Comparison of ENCODE assay signal across 9 cellular contexts in genomic region chr5:79020861-79021561, GRCh38. TPM values are rescaled to one million over a fixed set of nuclear protein-coding genes. Genes with fewer than 3 reads are reported as not detected.
DNase-seq lines count a peak whose midpoint lies in the region; ATAC-seq and TF ChIP-seq lines count a peak whose summit lies in the region.
"Had no signal": no experiment of that assay in that cellular context is flagged by ENCODE, and none has a peak within 500 bp of the region (broad histone marks: within the 10 kb centered on the region; RNA-seq: fewer than 3 reads in every experiment).

No MANE protein-coding gene starts in this region.

- TF ChIP-seq CTCF in KMS-11 (conservative IDR thresholded peaks at IDR 0.05; ENCODE audit: low read depth, low read length) (peak; percentile 58; the same call in 1 of the 2 replicates), brain (conservative IDR thresholded peaks at IDR 0.05) (peak; percentile 83 to 93), gastrocnemius medialis (IDR thresholded peaks at IDR 0.05 in 4 of 5, conservative IDR thresholded peaks at IDR 0.05 in 1 of 5) (peak in 4 of 5 experiments; percentile 57 to 79 (median 65))

- H3K9ac ChIP-seq in KMS-11 (no peak overlapping the region), iPS-15b (ENCODE audit: low read depth, low read length) (no peak overlapping the region)

- DNase-seq in NCI-H1417 (lab: John Stamatoyannopoulos, UW), result peak; percentile 1 to 58 (median 19)
- no peak for DNase-seq in NCI-H1417 treated with DMSO at 0.1 percent for 48 hours (lab: John Stamatoyannopoulos, UW)
- DNase-seq in SKM-1 (lab: John Stamatoyannopoulos, UW; ENCODE audit: unreplicated experiment), result peak; percentile 37
- peak; percentile 30 to 33 for DNase-seq in gastrocnemius medialis

- no peaks in the 10 kb centered on the region for H3K9me3 Mint-ChIP-seq in brain

- H3K36me3 ChIP-seq in KMS-11 (ENCODE audit: insufficient read depth) (no peaks in the 10 kb centered on the region), iPS-15b (ENCODE audit: control insufficient read depth, insufficient read depth, low read length) (no peaks in the 10 kb centered on the region), gastrocnemius medialis (no peaks in the 10 kb centered on the region)
- H3K36me3 ChIP-seq: BLaER1 treated with 17β-estradiol and CSF1 and Interleukin-3, amounts not matched to agents 10 nM and 100 nM had no signal

- peaks cover 29% of the 10 kb centered on the region for H3K27me3 Mint-ChIP-seq in brain

- no peaks in the 10 kb centered on the region for H3K9me3 ChIP-seq in iPS-15b (ENCODE audit: control insufficient read depth, insufficient read depth, low read length)
- H3K9me3 ChIP-seq in gastrocnemius medialis, result no peaks in the 10 kb centered on the region
- H3K9me3 ChIP-seq: BLaER1 treated with 17β-estradiol and CSF1 and Interleukin-3, amounts not matched to agents 10 nM and 100 nM had no signal

- H3K4me1 Mint-ChIP-seq in brain, result peaks cover 44% of the 10 kb centered on the region

- intact Hi-C loops in gastrocnemius medialis (cut with DNase I; ENCODE audit: low total_unique reads), result no loop called here

- TF ChIP-seq POLR2A in gastrocnemius medialis (IDR thresholded peaks at IDR 0.05), result no peak

- H3K4me1 ChIP-seq in KMS-11 (ENCODE audit: low read depth, poor library complexity, severe bottlenecking) (no peaks in the 10 kb centered on the region), iPS-15b (ENCODE audit: control insufficient read depth, insufficient read depth, low read length) (peaks cover 16% of the 10 kb centered on the region), gastrocnemius medialis (peaks cover 0 to 3% of the 10 kb centered on the region in 2 donors)

- H3K79me2 ChIP-seq in KMS-11 (ENCODE audit: insufficient read depth, low read depth), result no peaks in the 10 kb centered on the region

- H3K4me3 ChIP-seq in KMS-11 (IDR thresholded peaks at IDR 0.05; ENCODE audit: insufficient read depth, low read depth, low read length) (no peak overlapping the region), iPS-15b (ENCODE audit: low read depth, low read length) (peak overlapping the region; percentile 14), gastrocnemius medialis (peak overlapping the region in 2 of 4 donors; percentile 6 to 7)
- H3K4me3 ChIP-seq: BLaER1 treated with 17β-estradiol and CSF1 and Interleukin-3, amounts not matched to agents 10 nM and 100 nM had no signal

- peak overlapping the region; percentile 2 to 55 (median 25) for H3K4me3 Mint-ChIP-seq in brain

- H3K4me2 ChIP-seq in KMS-11, result no peak overlapping the region

- ATAC-seq in gastrocnemius medialis (peak; percentile 72 to 85), GM18517 (IDR thresholded peaks at IDR 0.05; ENCODE audit: unreplicated experiment) (no peak)

- no peak overlapping the region for H3K27ac ChIP-seq in KMS-11
- H3K27ac ChIP-seq in gastrocnemius medialis, result no peak overlapping the region
- H3K27ac ChIP-seq: BLaER1 treated with 17β-estradiol and CSF1 and Interleukin-3, amounts not matched to agents 10 nM and 100 nM had no signal

- H3K27me3 ChIP-seq in KMS-11 (ENCODE audit: insufficient read depth, low read depth) (no peaks in the 10 kb centered on the region), iPS-15b (ENCODE audit: control insufficient read depth, insufficient read depth, low read length) (no peaks in the 10 kb centered on the region), gastrocnemius medialis (no peaks in the 10 kb centered on the region)
- H3K27me3 ChIP-seq: BLaER1 treated with 17β-estradiol and CSF1 and Interleukin-3, amounts not matched to agents 10 nM and 100 nM had no signal

- H3K27ac Mint-ChIP-seq in brain, result no peak overlapping the region

- in situ Hi-C loops in gastrocnemius medialis (cut with MboI; ENCODE audit: low sequenced_read_pairs in 4 of 4), result loop anchor here (10.0 to 25.0 kb wide), 2 partner anchors 114 to 441 kb away; no protein-coding TSS in a partner anchor

- H2AFZ ChIP-seq in KMS-11 (ENCODE audit: low read depth), result no peak overlapping the region

- H4K20me1 ChIP-seq in KMS-11 (ENCODE audit: insufficient read depth), result no peaks in the 10 kb centered on the region
- H4K20me1 ChIP-seq: BLaER1 treated with 17β-estradiol and CSF1 and Interleukin-3, amounts not matched to agents 10 nM and 100 nM had no signal

- no peaks in the 10 kb centered on the region for H3K36me3 Mint-ChIP-seq in brain

RNA-seq across cellular contexts. Expression of gene ARSB, which starts 35.9 kb away (rescaled TPM):
- 2.6 TPM for polyA plus RNA-seq in brain (ENCODE audit: insufficient read depth, low read depth, low replicate concordance)
- total RNA-seq in gastrocnemius medialis, result 1 to 10 TPM; 3.2 to 8.3 (median 5.1) TPM

RNA-seq across cellular contexts. Expression of gene DMGDH, which starts 48.5 kb away (rescaled TPM):
- 1.9 TPM for polyA plus RNA-seq in brain (ENCODE audit: insufficient read depth, low read depth, low replicate concordance)
- total RNA-seq in gastrocnemius medialis, result 1 to 10 TPM in 1 of 4 donors, under 1 TPM in 3; 0.15 to 1.8 (median 0.65) TPM

RNA-seq across cellular contexts. Expression of gene BHMT2, which starts 48.6 kb away (rescaled TPM):
- polyA plus RNA-seq in brain (ENCODE audit: insufficient read depth, low read depth, low replicate concordance), result 1.7 TPM
- 1 to 10 TPM; 3.3 to 7.1 (median 5.0) TPM for total RNA-seq in gastrocnemius medialis
